ENCODE assay signal across 1 cellular context in the genomic region with DNA sequence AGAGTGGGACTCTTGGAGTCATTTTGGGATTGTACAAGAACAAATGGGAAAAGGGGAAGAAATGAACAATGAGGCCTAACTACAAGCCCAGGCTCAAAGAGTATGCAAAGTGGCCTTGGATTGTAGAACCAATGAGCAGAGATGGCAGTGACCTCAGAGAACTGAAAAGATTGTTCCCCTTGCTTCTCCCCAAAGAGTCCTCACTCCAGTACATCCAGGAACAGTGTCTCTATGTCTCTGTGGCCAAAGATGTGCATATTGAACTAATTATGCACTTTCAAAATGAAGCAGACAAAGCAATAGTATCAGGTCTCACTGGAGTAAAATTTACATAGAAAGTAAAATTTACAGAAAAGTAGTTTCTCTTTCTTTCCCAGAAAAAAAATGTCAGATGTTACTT.
TF ChIP-seq lines count a peak whose summit lies in the region.

No MANE protein-coding gene starts in this region.

TF ChIP-seq in GM12878, 131 proteins besides CTCF, POLR2A, EP300 and RAD21 (continued from another document):
- TF ChIP-seq DPF2 (IDR thresholded peaks at IDR 0.05) (no peak), IKZF1 (conservative IDR thresholded peaks at IDR 0.05) (peak; percentile 37), IKZF2 (IDR thresholded peaks at IDR 0.05) (peak; percentile 50 to 55; a peak in 3 of 4 replicates), HDAC2 (IDR thresholded peaks at IDR 0.05) (no peak), FOS (IDR thresholded peaks at IDR 0.05; ENCODE audit: borderline replicate concordance, extremely low read depth, insufficient read length) (no peak), ASH2L (IDR thresholded peaks at IDR 0.05; ENCODE audit: borderline replicate concordance, low read depth) (no peak), STAT3 (IDR thresholded peaks at IDR 0.05; ENCODE audit: low read depth, low read length) (no peak), SMAD5 (IDR thresholded peaks at IDR 0.05; ENCODE audit: low read depth) (no peak), POU2F2 (IDR thresholded peaks at IDR 0.05; ENCODE audit: borderline replicate concordance, low read depth, low read length) (peak; percentile 66; the same call in 1 of the 3 replicates), BACH1 (IDR thresholded peaks at IDR 0.05; ENCODE audit: borderline replicate concordance) (no peak)
- TF ChIP-seq, protein P1, sequence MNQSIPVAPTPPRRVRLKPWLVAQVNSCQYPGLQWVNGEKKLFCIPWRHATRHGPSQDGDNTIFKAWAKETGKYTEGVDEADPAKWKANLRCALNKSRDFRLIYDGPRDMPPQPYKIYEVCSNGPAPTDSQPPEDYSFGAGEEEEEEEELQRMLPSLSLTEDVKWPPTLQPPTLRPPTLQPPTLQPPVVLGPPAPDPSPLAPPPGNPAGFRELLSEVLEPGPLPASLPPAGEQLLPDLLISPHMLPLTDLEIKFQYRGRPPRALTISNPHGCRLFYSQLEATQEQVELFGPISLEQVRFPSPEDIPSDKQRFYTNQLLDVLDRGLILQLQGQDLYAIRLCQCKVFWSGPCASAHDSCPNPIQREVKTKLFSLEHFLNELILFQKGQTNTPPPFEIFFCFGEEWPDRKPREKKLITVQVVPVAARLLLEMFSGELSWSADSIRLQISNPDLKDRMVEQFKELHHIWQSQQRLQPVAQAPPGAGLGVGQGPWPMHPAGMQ (IDR thresholded peaks at IDR 0.05; ENCODE audit: borderline replicate concordance): no peak
- TF ChIP-seq, protein P2, sequence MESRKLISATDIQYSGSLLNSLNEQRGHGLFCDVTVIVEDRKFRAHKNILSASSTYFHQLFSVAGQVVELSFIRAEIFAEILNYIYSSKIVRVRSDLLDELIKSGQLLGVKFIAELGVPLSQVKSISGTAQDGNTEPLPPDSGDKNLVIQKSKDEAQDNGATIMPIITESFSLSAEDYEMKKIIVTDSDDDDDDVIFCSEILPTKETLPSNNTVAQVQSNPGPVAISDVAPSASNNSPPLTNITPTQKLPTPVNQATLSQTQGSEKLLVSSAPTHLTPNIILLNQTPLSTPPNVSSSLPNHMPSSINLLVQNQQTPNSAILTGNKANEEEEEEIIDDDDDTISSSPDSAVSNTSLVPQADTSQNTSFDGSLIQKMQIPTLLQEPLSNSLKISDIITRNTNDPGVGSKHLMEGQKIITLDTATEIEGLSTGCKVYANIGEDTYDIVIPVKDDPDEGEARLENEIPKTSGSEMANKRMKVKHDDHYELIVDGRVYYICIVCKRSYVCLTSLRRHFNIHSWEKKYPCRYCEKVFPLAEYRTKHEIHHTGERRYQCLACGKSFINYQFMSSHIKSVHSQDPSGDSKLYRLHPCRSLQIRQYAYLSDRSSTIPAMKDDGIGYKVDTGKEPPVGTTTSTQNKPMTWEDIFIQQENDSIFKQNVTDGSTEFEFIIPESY (IDR thresholded peaks at IDR 0.05): no peak
- TF ChIP-seq, protein P3, sequence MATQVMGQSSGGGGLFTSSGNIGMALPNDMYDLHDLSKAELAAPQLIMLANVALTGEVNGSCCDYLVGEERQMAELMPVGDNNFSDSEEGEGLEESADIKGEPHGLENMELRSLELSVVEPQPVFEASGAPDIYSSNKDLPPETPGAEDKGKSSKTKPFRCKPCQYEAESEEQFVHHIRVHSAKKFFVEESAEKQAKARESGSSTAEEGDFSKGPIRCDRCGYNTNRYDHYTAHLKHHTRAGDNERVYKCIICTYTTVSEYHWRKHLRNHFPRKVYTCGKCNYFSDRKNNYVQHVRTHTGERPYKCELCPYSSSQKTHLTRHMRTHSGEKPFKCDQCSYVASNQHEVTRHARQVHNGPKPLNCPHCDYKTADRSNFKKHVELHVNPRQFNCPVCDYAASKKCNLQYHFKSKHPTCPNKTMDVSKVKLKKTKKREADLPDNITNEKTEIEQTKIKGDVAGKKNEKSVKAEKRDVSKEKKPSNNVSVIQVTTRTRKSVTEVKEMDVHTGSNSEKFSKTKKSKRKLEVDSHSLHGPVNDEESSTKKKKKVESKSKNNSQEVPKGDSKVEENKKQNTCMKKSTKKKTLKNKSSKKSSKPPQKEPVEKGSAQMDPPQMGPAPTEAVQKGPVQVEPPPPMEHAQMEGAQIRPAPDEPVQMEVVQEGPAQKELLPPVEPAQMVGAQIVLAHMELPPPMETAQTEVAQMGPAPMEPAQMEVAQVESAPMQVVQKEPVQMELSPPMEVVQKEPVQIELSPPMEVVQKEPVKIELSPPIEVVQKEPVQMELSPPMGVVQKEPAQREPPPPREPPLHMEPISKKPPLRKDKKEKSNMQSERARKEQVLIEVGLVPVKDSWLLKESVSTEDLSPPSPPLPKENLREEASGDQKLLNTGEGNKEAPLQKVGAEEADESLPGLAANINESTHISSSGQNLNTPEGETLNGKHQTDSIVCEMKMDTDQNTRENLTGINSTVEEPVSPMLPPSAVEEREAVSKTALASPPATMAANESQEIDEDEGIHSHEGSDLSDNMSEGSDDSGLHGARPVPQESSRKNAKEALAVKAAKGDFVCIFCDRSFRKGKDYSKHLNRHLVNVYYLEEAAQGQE (IDR thresholded peaks at IDR 0.05; ENCODE audit: low read depth, low read length): no peak
